8 cellular contexts compared by ENCODE assay signal in the genomic region with DNA sequence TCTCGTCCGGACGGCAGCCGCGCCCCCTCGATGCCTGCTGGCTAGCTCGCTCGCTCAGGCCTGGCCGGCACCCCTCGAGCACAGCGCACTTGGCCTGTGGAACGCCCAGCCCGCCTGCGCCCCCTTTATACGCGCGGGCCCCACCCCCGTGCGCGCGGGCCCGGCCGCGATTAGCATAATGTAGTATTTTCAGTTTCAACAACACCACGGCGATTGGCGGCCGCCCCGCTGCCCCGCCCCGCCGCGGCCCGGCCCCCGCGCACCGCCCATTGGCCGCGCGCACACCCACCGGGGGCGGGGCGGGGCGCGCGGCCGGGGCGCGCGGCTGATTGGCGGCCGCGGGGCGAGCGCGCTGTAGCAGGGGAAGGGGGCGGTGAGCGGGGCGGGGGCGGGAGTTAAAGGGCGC. TPM values are rescaled to one million over a fixed set of nuclear protein-coding genes. Genes with fewer than 3 reads are reported as not detected.
DNase-seq lines count a peak whose midpoint lies in the region; ATAC-seq, FAIRE-seq and TF ChIP-seq lines count a peak whose summit lies in the region.

Gene CDKN1C (minus strand): TSS at position 100 of the 406 bp plus-strand sequence. CDS start 319 bp downstream, outside the sequence.

- TF ChIP-seq CTCF in adrenal gland (IDR thresholded peaks at IDR 0.05) (no peak), heart right ventricle (IDR thresholded peaks at IDR 0.05) (no peak), progenitor cell of endocrine pancreas (IDR thresholded peaks at IDR 0.05; ENCODE audit: unreplicated experiment) (no peak), upper lobe of left lung (IDR thresholded peaks at IDR 0.05) (no peak)

- TF ChIP-seq EP300 in upper lobe of left lung (IDR thresholded peaks at IDR 0.05), result peak in 1 of 4 donors; percentile 64

- H3K27ac Mint-ChIP-seq in progenitor cell of endocrine pancreas, result peak within 1 kb of the TSS; percentile 93

- no peaks in the 10 kb centered on the region for H3K9me3 Mint-ChIP-seq in progenitor cell of endocrine pancreas (ENCODE audit: low read depth)

- H3K4me1 ChIP-seq in adrenal gland (replicated peaks in 1 of 2) (peaks cover 6 to 28% of the 10 kb centered on the region in 2 donors), heart right ventricle (peaks cover 5 to 55% (median 39%) of the 10 kb centered on the region in 9 donors), upper lobe of left lung (peaks cover 20 to 48% (median 27%) of the 10 kb centered on the region in 4 donors)

- intact Hi-C loops in adrenal gland (cut with DNase I), result loop anchor here (2.0 to 10.0 kb wide), 3 partner anchors 171 to 353 kb away; partner anchors contain the start of gene KCNQ1OT1 (in 1 of the 2)
- intact Hi-C loops in heart right ventricle (cut with DNase I), result loop anchor here in 9 of 10 donors (2.0 to 10.0 kb wide), 10 partner anchors 58 to 691 kb away; partner anchors contain the start of genes KCNQ1OT1 (in 5 of the 9), C11orf21 (in 1 of the 9) and TSPAN32 (in 1 of the 9)

- peak; percentile 87 for TF ChIP-seq POLR2A in H54 (IDR thresholded peaks at IDR 0.05; ENCODE audit: low read depth, low read length)
- TF ChIP-seq POLR2A in adrenal gland (IDR thresholded peaks at IDR 0.05), result peak; percentile 97
- peak in 3 of 4 donors; percentile 81 to 92 (median 87) for TF ChIP-seq POLR2A in upper lobe of left lung (IDR thresholded peaks at IDR 0.05)

- no peaks in the 10 kb centered on the region for H3K27me3 ChIP-seq in MG63
- no peaks in the 10 kb centered on the region for H3K27me3 ChIP-seq in adrenal gland
- peaks cover 0 to 34% (median 0%) of the 10 kb centered on the region in 7 donors for H3K27me3 ChIP-seq in heart right ventricle
- peaks cover 0 to 8% (median 3%) of the 10 kb centered on the region in 4 donors for H3K27me3 ChIP-seq in upper lobe of left lung

- peak; percentile 87 for DNase-seq in Daoy (ENCODE audit: low read depth)
- no peak for DNase-seq in H54 (ENCODE audit: insufficient read length, low spot score)
- peak; percentile 55 for DNase-seq in MG63
- peak; percentile 70 to 85 (median 72) for DNase-seq in T-helper 1 cell
- peak; percentile 84 to 96 (median 90) for DNase-seq in adrenal gland
- DNase-seq in heart right ventricle, result peak; percentile 88 to 91
- peak; percentile 83 for DNase-seq in progenitor cell of endocrine pancreas (ENCODE audit: low spot score, unreplicated experiment)
- DNase-seq in upper lobe of left lung, result peak; percentile 90 to 98

- 1% methylated on average over 23 to 60 of the region's 61 CpGs; no CpG with 5 or more reads in 1 of the 4 donors for WGBS in adrenal gland, 4 donors
- 0 to 1% methylated on average over 34 to 61 of the region's 61 CpGs for WGBS in heart right ventricle, 2 donors
- 0 to 2% methylated on average over 7 of the region's 61 CpGs for WGBS in upper lobe of left lung, 2 donors

- peak within 1 kb of the TSS; percentile 92 for H3K4me3 Mint-ChIP-seq in progenitor cell of endocrine pancreas (ENCODE audit: low read depth)

- H3K27ac ChIP-seq in adrenal gland (peak within 1 kb of the TSS in 4 of 5 donors; percentile 67 to 79 (median 76)), heart right ventricle (peak within 1 kb of the TSS; percentile 80 to 94 (median 86)), upper lobe of left lung (peak within 1 kb of the TSS; percentile 71 to 96 (median 90))

- H3K4me3 ChIP-seq in MG63 (peak within 1 kb of the TSS; percentile 42), adrenal gland (peak within 1 kb of the TSS in 3 of 4 donors; percentile 22 to 97 (median 96)), heart right ventricle (peak within 1 kb of the TSS; percentile 63 to 89 (median 78)), upper lobe of left lung (peak within 1 kb of the TSS; percentile 59 to 90 (median 82))

- H3K27me3 Mint-ChIP-seq in progenitor cell of endocrine pancreas, result peaks cover 6% of the 10 kb centered on the region

- peak; percentile 72 to 84 (median 80) for ATAC-seq in heart right ventricle
- peak; percentile 81 to 90 for ATAC-seq in upper lobe of left lung (ENCODE audit: low FRiP score in 2 of 2)

- peaks cover 16% of the 10 kb centered on the region for H3K4me1 Mint-ChIP-seq in progenitor cell of endocrine pancreas (ENCODE audit: low read depth)

- H3K9me3 ChIP-seq in MG63, result no peaks in the 10 kb centered on the region
- H3K9me3 ChIP-seq in adrenal gland (replicated peaks in 1 of 3), result no peaks in the 10 kb centered on the region
- H3K9me3 ChIP-seq in heart right ventricle, result no peaks in the 10 kb centered on the region
- H3K9me3 ChIP-seq in upper lobe of left lung, result no peaks in the 10 kb centered on the region

- no peak for FAIRE-seq in H54 (lab: Jason Lieb, UNC)

- peaks cover 5% of the 10 kb centered on the region for H3K36me3 Mint-ChIP-seq in progenitor cell of endocrine pancreas (ENCODE audit: insufficient read depth)

- H3K36me3 ChIP-seq in MG63, result no peaks in the 10 kb centered on the region
- no peaks in the 10 kb centered on the region for H3K36me3 ChIP-seq in adrenal gland (replicated peaks in 1 of 2)
- no peaks in the 10 kb centered on the region for H3K36me3 ChIP-seq in heart right ventricle
- no peaks in the 10 kb centered on the region for H3K36me3 ChIP-seq in upper lobe of left lung

RNA-seq across cellular contexts. Expression of gene CDKN1C, which starts in this region (rescaled TPM):
- total RNA-seq in Daoy (2014; rRNA removed; shearing (Covaris generic)), result 4.9 and 5.1 TPM in 2 replicates
- total RNA-seq in MG63 (2014; rRNA removed; shearing (Covaris generic); ENCODE audit: low replicate concordance), result 0.56 TPM in 1 of 2 replicates, not detected in the other
- total RNA-seq in adrenal gland (100 to 1,000 TPM in 7 of 8 donors, 10 to 100 TPM in 1; 32.8 to 817 (median 464) TPM), heart right ventricle (10 to 100 TPM; 16.9 to 48.0 (median 25.4) TPM), progenitor cell of endocrine pancreas (247 and 268 TPM in 2 replicates), upper lobe of left lung (10 to 100 TPM; 23.4 to 71.9 (median 33.6) TPM)
- polyA plus RNA-seq in adrenal gland (100 to 1,000 TPM in 2 of 3 donors, 10 to 100 TPM in 1; 17.7 to 229 (median 152) TPM), heart right ventricle (10 to 100 TPM; 50.3 to 55.3 TPM)

Comparison
In these comparisons a context has a peak if more than half of its experiments do, and no peak if none do; other contexts are left out.
1. Peak in DNase-seq and H3K4me3 ChIP-seq in MG63; RNA of the gene not detected or under 1 TPM.
2. H3K4me3 ChIP-seq: peak in every context shown above with its lines; median percentile 96 in adrenal gland; 82 in upper lobe of left lung; 78 in heart right ventricle; 42 in MG63.